8 cellular contexts compared by ENCODE assay signal in the genomic region with DNA sequence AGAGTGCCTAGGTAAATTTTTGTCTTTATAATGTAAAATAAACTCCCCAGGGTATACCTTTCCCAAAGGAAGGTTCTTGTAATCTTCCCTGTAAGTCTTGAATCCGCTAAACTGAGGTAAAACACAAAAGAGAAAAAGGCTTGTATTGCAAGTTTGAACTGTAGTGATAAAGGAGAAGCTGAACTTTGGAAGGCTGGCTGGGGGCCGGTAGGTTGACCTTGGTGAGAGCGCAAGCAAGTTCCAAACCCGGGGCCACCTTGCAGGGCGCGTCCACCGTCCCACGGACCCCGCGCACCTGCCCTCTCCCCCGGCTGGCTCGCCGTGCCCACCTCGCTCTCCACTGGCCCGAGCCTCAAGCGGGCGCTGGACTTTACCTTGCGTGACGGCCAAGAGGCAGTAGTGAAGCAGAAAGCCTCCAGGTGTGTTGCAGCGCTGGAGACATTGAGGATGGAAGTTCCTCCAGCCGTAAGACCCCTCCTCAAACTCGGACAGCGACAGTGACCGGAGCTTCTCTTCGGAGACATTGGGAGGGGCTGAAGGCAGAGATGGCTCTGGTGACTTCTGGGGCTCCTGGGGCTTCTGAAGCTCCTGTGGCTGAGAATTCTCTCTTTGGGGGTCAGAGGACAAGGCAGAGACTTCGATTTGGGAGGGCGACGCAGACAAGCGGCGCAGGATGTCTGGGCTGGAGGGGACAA. TPM values are rescaled to one million over a fixed set of nuclear protein-coding genes. Genes with fewer than 3 reads are reported as not detected.
DNase-seq lines count a peak whose midpoint lies in the region; ATAC-seq and TF ChIP-seq lines count a peak whose summit lies in the region.

No MANE protein-coding gene starts in this region.

- intact Hi-C loops in mucosa of descending colon (cut with DNase I, micrococcal nuclease): no loop called here

- no peak for TF ChIP-seq CTCF in mucosa of descending colon (IDR thresholded peaks at IDR 0.05)
- no peak for TF ChIP-seq CTCF in omental fat pad (IDR thresholded peaks at IDR 0.05)

- peaks cover 20% of the 10 kb centered on the region for H3K4me1 Mint-ChIP-seq in central memory CD8-positive, alpha-beta T cell

- peak overlapping the region; percentile 80 for H3K4me3 Mint-ChIP-seq in central memory CD8-positive, alpha-beta T cell

- H3K36me3 Mint-ChIP-seq in central memory CD8-positive, alpha-beta T cell (ENCODE audit: insufficient read depth): no peaks in the 10 kb centered on the region

- peak overlapping the region; percentile 91 for H2AFZ ChIP-seq in ACC112 (ENCODE audit: low read length, unreplicated experiment)

- H3K4me3 ChIP-seq in ACC112 (ENCODE audit: low read depth, low read length): peak overlapping the region; percentile 76
- peak overlapping the region; percentile 13 for H3K4me3 ChIP-seq in mucosa of descending colon

- H3K27ac ChIP-seq in ACC112 (ENCODE audit: low read depth, low read length): no peak overlapping the region

- H3K9me3 Mint-ChIP-seq in central memory CD8-positive, alpha-beta T cell: no peaks in the 10 kb centered on the region

- peaks cover 5% of the 10 kb centered on the region for H3K27me3 ChIP-seq in ACC112 (ENCODE audit: insufficient read depth, low read length)

- H3K4me1 ChIP-seq in ACC112 (ENCODE audit: control insufficient read depth, insufficient read depth, low read length, unreplicated experiment): no peaks in the 10 kb centered on the region
- peaks cover 9% of the 10 kb centered on the region for H3K4me1 ChIP-seq in mucosa of descending colon (ENCODE audit: low read depth)

- H3K27ac Mint-ChIP-seq in central memory CD8-positive, alpha-beta T cell (ENCODE audit: low read depth): peak overlapping the region; percentile 81

- ATAC-seq in GM19372 (IDR thresholded peaks at IDR 0.05; ENCODE audit: low read depth, unreplicated experiment) (peak; percentile 2), HG03521 (IDR thresholded peaks at IDR 0.05; ENCODE audit: unreplicated experiment) (peak; percentile 4), mucosa of descending colon (peak; percentile 49), omental fat pad (ENCODE audit: low FRiP score) (no peak), GM18858 (IDR thresholded peaks at IDR 0.05; ENCODE audit: unreplicated experiment) (no peak)
- no peak for ATAC-seq in central memory CD8-positive, alpha-beta T cell (replicated peaks; ENCODE audit: extremely low read depth, poor library complexity, severe bottlenecking)

- no peaks in the 10 kb centered on the region for H3K79me2 ChIP-seq in ACC112 (ENCODE audit: control insufficient read depth, insufficient read depth, low read length, unreplicated experiment)

- no peaks in the 10 kb centered on the region for H3K9me3 ChIP-seq in mucosa of descending colon

- H3K27me3 Mint-ChIP-seq in central memory CD8-positive, alpha-beta T cell: no peaks in the 10 kb centered on the region

- H3K36me3 ChIP-seq in ACC112 (ENCODE audit: insufficient read depth, low read length) (no peaks in the 10 kb centered on the region), mucosa of descending colon (ENCODE audit: low read depth) (no peaks in the 10 kb centered on the region)

- DNase-seq in central memory CD8-positive, alpha-beta T cell (ENCODE audit: low spot score in 2 of 2): no peak
- DNase-seq in mucosa of descending colon (peak; percentile 23 to 53 (median 43)), hepatic stellate cell (ENCODE audit: low spot score) (no peak), omental fat pad (ENCODE audit: low spot score) (no peak)

RNA-seq across cellular contexts. Expression of a gene that starts 0.4 kb away (rescaled TPM):
- total RNA-seq in mucosa of descending colon (1 to 10 TPM; 2.5 to 3.6 (median 2.6) TPM), omental fat pad (1 to 10 TPM in 1 of 4 donors, under 1 TPM in 1, not detected in 2; 0.12 to 1.1 TPM)

Comparison
In these comparisons a context has a peak if more than half of its experiments do, and no peak if none do; other contexts are left out.
1. ATAC-seq: peak in GM19372 (single experiment), HG03521 (single experiment) and mucosa of descending colon (single experiment); none in central memory CD8-positive, alpha-beta T cell (single experiment), omental fat pad (single experiment) and GM18858 (single experiment).
2. DNase-seq: peak in mucosa of descending colon (3 of 3); none in central memory CD8-positive, alpha-beta T cell (0 of 2), hepatic stellate cell (single experiment) and omental fat pad (single experiment).